25 cellular contexts compared by ENCODE assay signal in the genomic region with DNA sequence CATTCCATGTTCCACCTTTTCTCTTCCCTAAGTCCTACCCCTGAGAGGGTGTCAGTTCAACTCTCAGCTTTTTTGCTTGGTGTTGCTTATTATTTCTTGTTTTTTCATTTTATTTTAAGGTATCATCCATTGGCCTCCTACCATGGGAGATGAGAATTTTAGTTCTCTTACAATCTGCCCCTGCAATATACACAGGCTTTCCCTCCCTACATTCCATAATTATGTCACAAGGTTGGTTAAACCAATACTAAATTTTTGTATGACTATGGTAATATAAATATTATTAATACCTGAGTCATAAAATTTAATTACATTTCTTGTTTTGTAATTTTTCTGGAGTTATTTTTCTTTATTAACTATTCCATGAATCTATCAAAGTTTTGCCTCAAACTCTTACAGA.
"Had no signal": no experiment of that assay in that cellular context is flagged by ENCODE, and none has a peak within 500 bp of the region (broad histone marks: within the 10 kb centered on the region; RNA-seq: fewer than 3 reads in every experiment).

No MANE protein-coding gene starts in this region.

- H3K27me3 ChIP-seq: stomach, suprapubic skin, testis, thyroid gland, tibial artery, tibial nerve, transverse colon, upper lobe of left lung, upper lobe of right lung, uterus, vagina had no signal

- H3K4me3 ChIP-seq: stomach, suprapubic skin, testis, thoracic aorta, thyroid gland, tibial artery, tibial nerve, transverse colon, upper lobe of left lung, upper lobe of right lung, uterus, vagina had no signal

- ATAC-seq: stimulated activated effector memory CD8-positive, alpha-beta T cell treated with anti-CD3 and anti-CD28 coated beads, Interleukin-12 subunit alpha, Interleukin-12 subunit beta, amount 100 ng/mL, for 72 hours; stimulated activated memory B cell treated with anti-CD40 and anti-IgM and Interleukin-4, amounts not matched to agents 10 μg/mL and 1 μg/mL and 100 μg/mL, for 72 hours; stimulated activated naive B cell treated with anti-CD40 and anti-IgM and Interleukin-4, amounts not matched to agents 10 μg/mL and 1 μg/mL and 100 μg/mL, for 72 hours; stimulated activated naive CD8-positive, alpha-beta T cell treated with anti-CD3 and anti-CD28 coated beads, Interleukin-15, amount 100 ng/mL, for 72 hours; stimulated activated naive CD8-positive, alpha-beta T cell treated with anti-CD3 and anti-CD28 coated beads, Interleukin-15, Interleukin-2, amounts not matched to agents 100 U/mL and 50 U/mL, for 24 hours; upper lobe of right lung had no signal

- H3K36me3 ChIP-seq: stomach, suprapubic skin, thoracic aorta, thyroid gland, tibial artery, tibial nerve, transverse colon, upper lobe of left lung, upper lobe of right lung, uterus, vagina had no signal

- H3K9me3 ChIP-seq: stomach, suprapubic skin, testis, thoracic aorta, thyroid gland, tibial artery, tibial nerve, transverse colon, upper lobe of left lung, upper lobe of right lung, uterus, vagina had no signal

- DNase-seq: stimulated activated CD4-positive, alpha-beta T cell treated with anti-CD3 and anti-CD28 coated beads, Interleukin-2, amount 100 ng/mL, for 48 hours; stimulated activated CD4-positive, alpha-beta T cell treated with anti-CD3 and anti-CD28 coated beads, Interleukin-4, amount 100 ng/mL, for 1 hour; stimulated activated CD4-positive, alpha-beta T cell treated with anti-CD3 and anti-CD28 coated beads, Interleukin-4, amount 100 ng/mL, for 24 hours; stimulated activated CD4-positive, alpha-beta T cell treated with anti-CD3 and anti-CD28 coated beads, Interleukin-4, amount 100 ng/mL, for 4 hours; stimulated activated CD8-positive, alpha-beta memory T cell treated with anti-CD3 and anti-CD28 coated beads, Interleukin-4, amount 100 ng/mL, for 48 hours; stimulated activated naive B cell treated with anti-CD40 and anti-IgM and Interleukin-4, amounts not matched to agents 10 μg/mL and 1 μg/mL and 100 μg/mL, for 72 hours; stimulated activated naive CD4-positive, alpha-beta T cell; stimulated activated naive CD4-positive, alpha-beta T cell treated with Interleukin-2 at 50 U/mL for 16 hours; stimulated activated naive CD8-positive, alpha-beta T cell treated with anti-CD3 and anti-CD28 coated beads, Interleukin-15, amount 100 ng/mL, for 72 hours; stimulated activated naive CD8-positive, alpha-beta T cell treated with anti-CD3 and anti-CD28 coated beads, Interleukin-15, Interleukin-2, amounts not matched to agents 100 U/mL and 50 U/mL, for 24 hours; stomach; substantia nigra; testis; thyroid gland; tibial artery; transverse colon; upper lobe of left lung; upper lobe of right lung; uterus had no signal

- H3K27ac ChIP-seq: stomach, suprapubic skin, testis, thoracic aorta, thyroid gland, tibial artery, tibial nerve, transverse colon, upper lobe of left lung, upper lobe of right lung, uterus, vagina had no signal

- H3K4me1 ChIP-seq: stomach, suprapubic skin, testis, thyroid gland, tibial artery, tibial nerve, transverse colon, upper lobe of left lung, upper lobe of right lung, uterus, vagina had no signal
